ENCODE assay signal across 2 cellular contexts in the genomic region with DNA sequence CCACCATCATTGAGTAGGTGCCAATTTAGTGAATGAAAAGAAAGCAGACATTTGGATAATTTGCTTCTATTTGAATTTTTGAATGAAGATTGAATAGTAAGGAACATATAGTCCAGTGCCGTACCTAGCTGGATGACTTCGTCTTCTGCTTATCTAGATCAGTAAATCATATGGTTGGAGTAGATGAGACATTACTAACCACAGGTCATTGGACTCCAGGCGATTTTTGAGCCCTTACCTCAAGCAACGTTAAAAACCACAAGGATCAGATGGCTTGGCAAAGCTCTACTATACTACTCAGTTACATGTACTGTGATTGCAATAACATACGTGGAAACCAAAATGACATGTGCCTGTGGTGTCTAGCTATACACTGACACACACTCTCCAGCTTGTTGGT.
TF ChIP-seq lines count a peak whose summit lies in the region.

No MANE protein-coding gene starts in this region.

TF ChIP-seq in SK-N-SH, 30 proteins besides CTCF, POLR2A, EP300 and RAD21 (continued from another document):
- TF ChIP-seq, protein P1, sequence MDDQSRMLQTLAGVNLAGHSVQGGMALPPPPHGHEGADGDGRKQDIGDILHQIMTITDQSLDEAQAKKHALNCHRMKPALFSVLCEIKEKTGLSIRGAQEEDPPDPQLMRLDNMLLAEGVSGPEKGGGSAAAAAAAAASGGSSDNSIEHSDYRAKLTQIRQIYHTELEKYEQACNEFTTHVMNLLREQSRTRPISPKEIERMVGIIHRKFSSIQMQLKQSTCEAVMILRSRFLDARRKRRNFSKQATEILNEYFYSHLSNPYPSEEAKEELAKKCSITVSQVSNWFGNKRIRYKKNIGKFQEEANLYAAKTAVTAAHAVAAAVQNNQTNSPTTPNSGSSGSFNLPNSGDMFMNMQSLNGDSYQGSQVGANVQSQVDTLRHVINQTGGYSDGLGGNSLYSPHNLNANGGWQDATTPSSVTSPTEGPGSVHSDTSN (IDR thresholded peaks at IDR 0.05): peak; percentile 60; the same call in 1 of the 2 replicates
- no peak for TF ChIP-seq ZBTB33 (IDR thresholded peaks at IDR 0.05; ENCODE audit: borderline replicate concordance, low read depth)
- TF ChIP-seq JUND (IDR thresholded peaks at IDR 0.05): peak; percentile 19; the same call in 1 of the 2 replicates
- TF ChIP-seq USF2 (IDR thresholded peaks at IDR 0.05; ENCODE audit: borderline replicate concordance, low read depth, low read length): no peak

TF ChIP-seq in SK-N-SH treated with all-trans-retinoic acid at 6 μM for 48 hours, 23 proteins besides CTCF, POLR2A, EP300 and RAD21 (continued from another document):
- TF ChIP-seq, protein P2, sequence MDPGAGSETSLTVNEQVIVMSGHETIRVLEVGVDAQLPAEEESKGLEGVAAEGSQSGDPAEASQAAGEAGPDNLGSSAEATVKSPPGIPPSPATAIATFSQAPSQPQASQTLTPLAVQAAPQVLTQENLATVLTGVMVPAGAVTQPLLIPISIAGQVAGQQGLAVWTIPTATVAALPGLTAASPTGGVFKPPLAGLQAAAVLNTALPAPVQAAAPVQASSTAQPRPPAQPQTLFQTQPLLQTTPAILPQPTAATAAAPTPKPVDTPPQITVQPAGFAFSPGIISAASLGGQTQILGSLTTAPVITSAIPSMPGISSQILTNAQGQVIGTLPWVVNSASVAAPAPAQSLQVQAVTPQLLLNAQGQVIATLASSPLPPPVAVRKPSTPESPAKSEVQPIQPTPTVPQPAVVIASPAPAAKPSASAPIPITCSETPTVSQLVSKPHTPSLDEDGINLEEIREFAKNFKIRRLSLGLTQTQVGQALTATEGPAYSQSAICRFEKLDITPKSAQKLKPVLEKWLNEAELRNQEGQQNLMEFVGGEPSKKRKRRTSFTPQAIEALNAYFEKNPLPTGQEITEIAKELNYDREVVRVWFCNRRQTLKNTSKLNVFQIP (CRISPR knock-in tag; IDR thresholded peaks at IDR 0.05; ENCODE audit: borderline replicate concordance, low read depth): no peak
- TF ChIP-seq OSR1 (CRISPR knock-in tag; IDR thresholded peaks at IDR 0.05): no peak
- TF ChIP-seq PPARA (CRISPR knock-in tag; IDR thresholded peaks at IDR 0.05; ENCODE audit: borderline replicate concordance): no peak
- no peak for TF ChIP-seq ZNF565 (CRISPR knock-in tag; conservative IDR thresholded peaks at IDR 0.05; ENCODE audit: low read depth)
- TF ChIP-seq, protein P3, sequence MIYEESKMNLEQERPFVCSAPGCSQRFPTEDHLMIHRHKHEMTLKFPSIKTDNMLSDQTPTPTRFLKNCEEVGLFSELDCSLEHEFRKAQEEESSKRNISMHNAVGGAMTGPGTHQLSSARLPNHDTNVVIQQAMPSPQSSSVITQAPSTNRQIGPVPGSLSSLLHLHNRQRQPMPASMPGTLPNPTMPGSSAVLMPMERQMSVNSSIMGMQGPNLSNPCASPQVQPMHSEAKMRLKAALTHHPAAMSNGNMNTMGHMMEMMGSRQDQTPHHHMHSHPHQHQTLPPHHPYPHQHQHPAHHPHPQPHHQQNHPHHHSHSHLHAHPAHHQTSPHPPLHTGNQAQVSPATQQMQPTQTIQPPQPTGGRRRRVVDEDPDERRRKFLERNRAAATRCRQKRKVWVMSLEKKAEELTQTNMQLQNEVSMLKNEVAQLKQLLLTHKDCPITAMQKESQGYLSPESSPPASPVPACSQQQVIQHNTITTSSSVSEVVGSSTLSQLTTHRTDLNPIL (CRISPR knock-in tag; IDR thresholded peaks at IDR 0.05; ENCODE audit: low read depth): no peak
- no peak for TF ChIP-seq ZC3H10 (CRISPR knock-in tag; IDR thresholded peaks at IDR 0.05)
- no peak for TF ChIP-seq ZNF8 (CRISPR knock-in tag; IDR thresholded peaks at IDR 0.05)
- TF ChIP-seq, protein P4, sequence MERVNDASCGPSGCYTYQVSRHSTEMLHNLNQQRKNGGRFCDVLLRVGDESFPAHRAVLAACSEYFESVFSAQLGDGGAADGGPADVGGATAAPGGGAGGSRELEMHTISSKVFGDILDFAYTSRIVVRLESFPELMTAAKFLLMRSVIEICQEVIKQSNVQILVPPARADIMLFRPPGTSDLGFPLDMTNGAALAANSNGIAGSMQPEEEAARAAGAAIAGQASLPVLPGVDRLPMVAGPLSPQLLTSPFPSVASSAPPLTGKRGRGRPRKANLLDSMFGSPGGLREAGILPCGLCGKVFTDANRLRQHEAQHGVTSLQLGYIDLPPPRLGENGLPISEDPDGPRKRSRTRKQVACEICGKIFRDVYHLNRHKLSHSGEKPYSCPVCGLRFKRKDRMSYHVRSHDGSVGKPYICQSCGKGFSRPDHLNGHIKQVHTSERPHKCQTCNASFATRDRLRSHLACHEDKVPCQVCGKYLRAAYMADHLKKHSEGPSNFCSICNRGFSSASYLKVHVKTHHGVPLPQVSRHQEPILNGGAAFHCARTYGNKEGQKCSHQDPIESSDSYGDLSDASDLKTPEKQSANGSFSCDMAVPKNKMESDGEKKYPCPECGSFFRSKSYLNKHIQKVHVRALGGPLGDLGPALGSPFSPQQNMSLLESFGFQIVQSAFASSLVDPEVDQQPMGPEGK (CRISPR knock-in tag; IDR thresholded peaks at IDR 0.05; ENCODE audit: borderline replicate concordance): no peak
- TF ChIP-seq CSRNP3 (CRISPR knock-in tag; IDR thresholded peaks at IDR 0.05): no peak
- no peak for TF ChIP-seq GLIS3 (CRISPR knock-in tag; IDR thresholded peaks at IDR 0.05)
